ENCODE assay signal across 17 cellular contexts in the genomic region with DNA sequence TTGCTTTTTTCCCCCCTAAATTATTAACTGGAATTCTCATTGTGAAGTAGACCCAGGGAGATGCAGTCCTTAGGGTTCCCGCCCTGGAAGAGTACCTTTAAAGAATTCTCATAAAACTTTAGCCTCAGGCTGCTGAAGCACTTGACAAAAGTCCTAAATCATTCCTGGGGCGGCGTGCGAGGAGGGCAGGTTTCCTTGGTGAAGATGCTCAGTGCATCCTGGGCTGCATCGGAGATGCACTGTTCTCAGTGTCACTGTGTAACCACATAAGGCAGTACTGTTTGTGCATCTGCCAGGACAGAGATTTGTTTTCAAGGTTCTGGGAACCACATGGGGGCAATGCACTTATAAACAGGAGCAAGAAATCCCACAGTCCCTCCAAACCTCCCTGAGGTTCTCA.
A peak's percentile ranks its signal among the peaks of the same experiment; 100 is the strongest.
DNase-seq lines count a peak whose midpoint lies in the region; ATAC-seq and TF ChIP-seq lines count a peak whose summit lies in the region.
"Had no signal": no experiment of that assay in that cellular context is flagged by ENCODE, and none has a peak within 500 bp of the region (broad histone marks: within the 10 kb centered on the region; RNA-seq: fewer than 3 reads in every experiment).

No MANE protein-coding gene starts in this region.

- H3K4me1 Mint-ChIP-seq in activated T-helper 17 cell treated with anti-CD3 and anti-CD28 coated beads, Interleukin-2, amount 50 U/mL, for 72 hours: no peaks in the 10 kb centered on the region
- H3K4me1 Mint-ChIP-seq: B cell, GM23338, H9 had no signal

- TF ChIP-seq CTCF in AG04450 (IDR thresholded peaks at IDR 0.05; ENCODE audit: low read depth, low read length): no peak

- H3K9me3 Mint-ChIP-seq in activated T-helper 17 cell treated with anti-CD3 and anti-CD28 coated beads, Interleukin-2, amount 50 U/mL, for 72 hours: no peaks in the 10 kb centered on the region
- H3K9me3 Mint-ChIP-seq: CD4-positive, CD25-positive, alpha-beta regulatory T cell; CD8-positive, alpha-beta T cell; GM23338; H9 had no signal

- no peak overlapping the region for H3K4me3 Mint-ChIP-seq in activated T-helper 17 cell treated with anti-CD3 and anti-CD28 coated beads, Interleukin-2, amount 50 U/mL, for 72 hours
- H3K4me3 Mint-ChIP-seq: B cell; CD4-positive, CD25-positive, alpha-beta regulatory T cell; CD8-positive, alpha-beta T cell; GM23338; H9 had no signal

- ATAC-seq in GM21447 (IDR thresholded peaks at IDR 0.05; ENCODE audit: unreplicated experiment): no peak
- no peak for ATAC-seq in activated T-helper 17 cell treated with anti-CD3 and anti-CD28 coated beads, Interleukin-2, amount 50 U/mL, for 72 hours (replicated peaks)
- ATAC-seq: CD8-positive, alpha-beta T cell; GM23338; HCT116 had no signal

- H3K27ac ChIP-seq in AG04450 (ENCODE audit: low read depth, low read length) (peak overlapping the region; percentile 11), angular gyrus (ENCODE audit: low read depth, low read length) (peak overlapping the region; percentile 38)
- H3K27ac ChIP-seq: BLaER1, C4-2B had no signal

- no peaks in the 10 kb centered on the region for H3K27me3 ChIP-seq in AG04450 (ENCODE audit: control insufficient read depth, insufficient read depth, low read length)
- H3K27me3 ChIP-seq: BLaER1 had no signal

- H3K36me3 Mint-ChIP-seq in activated T-helper 17 cell treated with anti-CD3 and anti-CD28 coated beads, Interleukin-2, amount 50 U/mL, for 72 hours (ENCODE audit: low read depth): peaks cover 86% of the 10 kb centered on the region

- no peak overlapping the region for H3K27ac Mint-ChIP-seq in activated T-helper 17 cell treated with anti-CD3 and anti-CD28 coated beads, Interleukin-2, amount 50 U/mL, for 72 hours
- H3K27ac Mint-ChIP-seq: B cell; CD8-positive, alpha-beta T cell; GM23338 had no signal

- POLR2A ChIA-PET in AG04450 (lab: Yijun Ruan, JAX): no interaction called here

- H3K4me3 ChIP-seq in AG04450 (ENCODE audit: low read depth, low read length): no peak overlapping the region
- H3K4me3 ChIP-seq: BLaER1, GM23338 had no signal

- CTCF ChIA-PET in AG04450 (lab: Charles Lee): no interaction called here

- no peaks in the 10 kb centered on the region for H3K9me3 ChIP-seq in AG04450 (ENCODE audit: control insufficient read depth, insufficient read depth, low read length)
- H3K9me3 ChIP-seq: BLaER1, Caco-2 had no signal

- no peaks in the 10 kb centered on the region for H3K27me3 Mint-ChIP-seq in activated T-helper 17 cell treated with anti-CD3 and anti-CD28 coated beads, Interleukin-2, amount 50 U/mL, for 72 hours
- H3K27me3 Mint-ChIP-seq: B cell; CD4-positive, CD25-positive, alpha-beta regulatory T cell had no signal

- DNase-seq in AG04450 (ENCODE audit: low read depth, low spot score): no peak
- peak; percentile 66 for DNase-seq in left kidney (ENCODE audit: low read depth, low spot score)
- peak; percentile 37 for DNase-seq in superior temporal gyrus (ENCODE audit: extremely low spot score)
- DNase-seq: Caco-2; CD4-positive, CD25-positive, alpha-beta regulatory T cell; CD8-positive, alpha-beta T cell; DMS153; DND-41; H9 had no signal
